5 cellular contexts compared by ENCODE assay signal in the genomic region with DNA sequence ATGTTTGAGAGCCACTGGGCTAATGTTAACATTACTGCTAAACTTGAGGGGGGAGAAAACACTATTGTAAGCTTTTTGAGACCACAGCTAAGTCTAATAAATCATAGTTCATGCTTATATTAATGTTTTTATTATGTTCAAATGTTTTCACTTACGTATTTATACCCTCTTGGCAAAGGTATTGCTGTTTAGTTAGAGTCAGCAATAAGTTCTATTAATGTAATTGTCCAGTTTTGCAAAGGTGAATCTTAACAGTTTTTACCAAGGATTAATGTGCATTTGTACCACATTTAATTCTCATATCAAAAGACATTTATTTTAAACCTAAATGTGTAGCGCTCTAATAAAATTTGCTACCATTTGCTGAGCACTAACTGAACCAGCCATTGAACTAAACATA.
TF ChIP-seq lines count a peak whose summit lies in the region.

No MANE protein-coding gene starts in this region.

TF ChIP-seq in HepG2, 621 proteins besides CTCF, POLR2A, EP300 and RAD21 (continues in another document):
- TF ChIP-seq TGIF2 (CRISPR knock-in tag; IDR thresholded peaks at IDR 0.05) (no peak), THAP9 (CRISPR knock-in tag; IDR thresholded peaks at IDR 0.05; ENCODE audit: borderline replicate concordance) (no peak), MAFF (IDR thresholded peaks at IDR 0.05; ENCODE audit: low read depth, low read length) (peak; percentile 25; the same call in 1 of the 2 replicates), MAFK (conservative IDR thresholded peaks at IDR 0.05 in 1 of 2, IDR thresholded peaks at IDR 0.05 in 1 of 2; ENCODE audit: low read length in 2 of 2) (peak; percentile 19 to 57; a peak in 2 of 4 replicates)

TF ChIP-seq in A549, 52 proteins besides CTCF, POLR2A, EP300 and RAD21:
- TF ChIP-seq HOXB5 (CRISPR knock-in tag; IDR thresholded peaks at IDR 0.05) (no peak), PHF8 (IDR thresholded peaks at IDR 0.05; ENCODE audit: borderline replicate concordance, low read depth) (no peak), POLR2AphosphoS2 (conservative IDR thresholded peaks at IDR 0.05; ENCODE audit: low read length) (no peak), RARB (CRISPR knock-in tag; IDR thresholded peaks at IDR 0.05) (no peak), BHLHE40 (IDR thresholded peaks at IDR 0.05; ENCODE audit: low read depth, low read length) (no peak), ZNF302 (CRISPR knock-in tag; IDR thresholded peaks at IDR 0.05) (no peak), JUN (IDR thresholded peaks at IDR 0.05) (no peak), MAFK (IDR thresholded peaks at IDR 0.05; ENCODE audit: partially characterized antibody) (peak; percentile 47)

TF ChIP-seq in IMR-90, 13 proteins besides CTCF, POLR2A, EP300 and RAD21:
- TF ChIP-seq MAFK (IDR thresholded peaks at IDR 0.05; ENCODE audit: low read depth, low read length) (peak; percentile 33; the same call in 1 of the 2 replicates), USF2 (IDR thresholded peaks at IDR 0.05; ENCODE audit: low read depth, low read length) (no peak)

TF ChIP-seq in K562, 482 proteins besides CTCF, POLR2A, EP300 and RAD21:
- peak; percentile 51; the same call in 1 of the 2 replicates for TF ChIP-seq ZNF316 (IDR thresholded peaks at IDR 0.05)
- TF ChIP-seq MBD2 (IDR thresholded peaks at IDR 0.05; ENCODE audit: borderline replicate concordance, low read depth), result no peak
- TF ChIP-seq GATAD2B (IDR thresholded peaks at IDR 0.05; ENCODE audit: borderline replicate concordance), result no peak
- TF ChIP-seq ZNF696 (CRISPR knock-in tag; conservative IDR thresholded peaks at IDR 0.05), result no peak
- no peak for TF ChIP-seq PTBP1 (IDR thresholded peaks at IDR 0.05; ENCODE audit: low read depth, low read length)
- TF ChIP-seq ZNF217 (CRISPR knock-in tag; IDR thresholded peaks at IDR 0.05), result no peak
- peak; percentile 37; the same call in 1 of the 2 replicates for TF ChIP-seq C11orf30 (IDR thresholded peaks at IDR 0.05; ENCODE audit: low read depth)
- TF ChIP-seq, protein P1, sequence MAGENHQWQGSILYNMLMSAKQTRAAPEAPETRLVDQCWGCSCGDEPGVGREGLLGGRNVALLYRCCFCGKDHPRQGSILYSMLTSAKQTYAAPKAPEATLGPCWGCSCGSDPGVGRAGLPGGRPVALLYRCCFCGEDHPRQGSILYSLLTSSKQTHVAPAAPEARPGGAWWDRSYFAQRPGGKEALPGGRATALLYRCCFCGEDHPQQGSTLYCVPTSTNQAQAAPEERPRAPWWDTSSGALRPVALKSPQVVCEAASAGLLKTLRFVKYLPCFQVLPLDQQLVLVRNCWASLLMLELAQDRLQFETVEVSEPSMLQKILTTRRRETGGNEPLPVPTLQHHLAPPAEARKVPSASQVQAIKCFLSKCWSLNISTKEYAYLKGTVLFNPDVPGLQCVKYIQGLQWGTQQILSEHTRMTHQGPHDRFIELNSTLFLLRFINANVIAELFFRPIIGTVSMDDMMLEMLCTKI (IDR thresholded peaks at IDR 0.05; ENCODE audit: partially characterized antibody), result no peak
- TF ChIP-seq GTF3C2 (IDR thresholded peaks at IDR 0.05; ENCODE audit: borderline replicate concordance, extremely low read depth, insufficient read length), result no peak

TF ChIP-seq in HEK293T, 16 proteins besides CTCF, POLR2A, EP300 and RAD21:
- no peak for TF ChIP-seq FOXA1 (IDR thresholded peaks at IDR 0.05)
- no peak for TF ChIP-seq SP1 (IDR thresholded peaks at IDR 0.05)
- no peak for TF ChIP-seq ZNF384 (IDR thresholded peaks at IDR 0.05)
- no peak for TF ChIP-seq HDGF (IDR thresholded peaks at IDR 0.05; ENCODE audit: borderline replicate concordance)
- TF ChIP-seq TARDBP (IDR thresholded peaks at IDR 0.05), result no peak
- TF ChIP-seq SUZ12 (IDR thresholded peaks at IDR 0.05), result no peak
- TF ChIP-seq CTBP1 (IDR thresholded peaks at IDR 0.05; ENCODE audit: borderline replicate concordance), result no peak
- no peak for TF ChIP-seq L3MBTL2 (conservative IDR thresholded peaks at IDR 0.05)
- TF ChIP-seq ARNT (IDR thresholded peaks at IDR 0.05), result no peak
- no peak for TF ChIP-seq FOXK2 (IDR thresholded peaks at IDR 0.05)
- no peak for TF ChIP-seq NFRKB (IDR thresholded peaks at IDR 0.05)
- TF ChIP-seq, protein P2, sequence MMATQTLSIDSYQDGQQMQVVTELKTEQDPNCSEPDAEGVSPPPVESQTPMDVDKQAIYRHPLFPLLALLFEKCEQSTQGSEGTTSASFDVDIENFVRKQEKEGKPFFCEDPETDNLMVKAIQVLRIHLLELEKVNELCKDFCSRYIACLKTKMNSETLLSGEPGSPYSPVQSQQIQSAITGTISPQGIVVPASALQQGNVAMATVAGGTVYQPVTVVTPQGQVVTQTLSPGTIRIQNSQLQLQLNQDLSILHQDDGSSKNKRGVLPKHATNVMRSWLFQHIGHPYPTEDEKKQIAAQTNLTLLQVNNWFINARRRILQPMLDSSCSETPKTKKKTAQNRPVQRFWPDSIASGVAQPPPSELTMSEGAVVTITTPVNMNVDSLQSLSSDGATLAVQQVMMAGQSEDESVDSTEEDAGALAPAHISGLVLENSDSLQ (IDR thresholded peaks at IDR 0.05), result no peak
- TF ChIP-seq ELF4 (IDR thresholded peaks at IDR 0.05), result no peak
- no peak for TF ChIP-seq FOXM1 (IDR thresholded peaks at IDR 0.05; ENCODE audit: borderline replicate concordance)
